In genomic region chr12:50750366-50750765, GRCh38 we compare ENCODE assay signal across 1 cellular context.
TF ChIP-seq lines count a peak whose summit lies in the region.

No MANE protein-coding gene starts in this region.

TF ChIP-seq in HepG2, 621 proteins besides CTCF, POLR2A, EP300 and RAD21 (continued from another document):
- TF ChIP-seq ATF7 (IDR thresholded peaks at IDR 0.05) (no peak), ATF7 (CRISPR knock-in tag; IDR thresholded peaks at IDR 0.05) (no peak), ZNF230 (CRISPR knock-in tag; IDR thresholded peaks at IDR 0.05) (no peak), ARNTL (CRISPR knock-in tag; IDR thresholded peaks at IDR 0.05) (no peak), SP4 (CRISPR knock-in tag; IDR thresholded peaks at IDR 0.05) (no peak)
